In the genomic region with DNA sequence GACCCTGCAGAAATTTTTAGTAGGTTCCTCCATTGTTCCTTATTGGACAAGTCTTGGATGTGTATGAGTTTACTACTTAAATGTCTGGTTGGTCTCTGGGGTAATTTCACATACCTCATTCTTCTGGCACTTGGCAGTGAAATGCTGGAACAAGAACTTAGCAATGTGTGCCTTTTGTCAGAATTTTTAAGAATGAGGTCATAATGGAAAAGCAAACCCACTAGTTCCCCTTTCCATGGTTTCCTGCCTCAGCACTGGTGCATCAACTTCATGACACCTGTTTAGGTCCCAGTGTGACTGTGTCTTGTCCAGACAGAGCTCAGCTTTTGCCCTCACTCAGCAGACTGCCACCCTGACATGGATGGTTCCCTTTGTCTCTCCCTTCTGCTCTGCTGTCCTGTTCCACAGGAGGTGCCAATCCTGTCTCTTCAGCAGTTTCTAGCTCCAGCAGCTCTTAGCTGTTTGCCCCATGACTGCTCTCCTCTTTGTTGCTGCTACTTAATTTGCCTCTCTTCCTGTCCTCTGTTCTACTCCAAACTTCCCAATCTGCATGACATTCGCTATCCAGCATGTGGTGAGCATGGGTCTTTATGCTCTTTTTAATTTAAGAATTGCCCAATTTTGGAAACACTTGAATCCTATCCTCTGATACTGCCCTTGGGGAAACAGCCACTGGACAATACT, we compare ENCODE assay signal across 1 cellular context.
TF ChIP-seq lines count a peak whose summit lies in the region.

No MANE protein-coding gene starts in this region.

TF ChIP-seq in H1, 55 proteins besides CTCF, POLR2A, EP300 and RAD21 (continued from another document):
- TF ChIP-seq, protein P1, sequence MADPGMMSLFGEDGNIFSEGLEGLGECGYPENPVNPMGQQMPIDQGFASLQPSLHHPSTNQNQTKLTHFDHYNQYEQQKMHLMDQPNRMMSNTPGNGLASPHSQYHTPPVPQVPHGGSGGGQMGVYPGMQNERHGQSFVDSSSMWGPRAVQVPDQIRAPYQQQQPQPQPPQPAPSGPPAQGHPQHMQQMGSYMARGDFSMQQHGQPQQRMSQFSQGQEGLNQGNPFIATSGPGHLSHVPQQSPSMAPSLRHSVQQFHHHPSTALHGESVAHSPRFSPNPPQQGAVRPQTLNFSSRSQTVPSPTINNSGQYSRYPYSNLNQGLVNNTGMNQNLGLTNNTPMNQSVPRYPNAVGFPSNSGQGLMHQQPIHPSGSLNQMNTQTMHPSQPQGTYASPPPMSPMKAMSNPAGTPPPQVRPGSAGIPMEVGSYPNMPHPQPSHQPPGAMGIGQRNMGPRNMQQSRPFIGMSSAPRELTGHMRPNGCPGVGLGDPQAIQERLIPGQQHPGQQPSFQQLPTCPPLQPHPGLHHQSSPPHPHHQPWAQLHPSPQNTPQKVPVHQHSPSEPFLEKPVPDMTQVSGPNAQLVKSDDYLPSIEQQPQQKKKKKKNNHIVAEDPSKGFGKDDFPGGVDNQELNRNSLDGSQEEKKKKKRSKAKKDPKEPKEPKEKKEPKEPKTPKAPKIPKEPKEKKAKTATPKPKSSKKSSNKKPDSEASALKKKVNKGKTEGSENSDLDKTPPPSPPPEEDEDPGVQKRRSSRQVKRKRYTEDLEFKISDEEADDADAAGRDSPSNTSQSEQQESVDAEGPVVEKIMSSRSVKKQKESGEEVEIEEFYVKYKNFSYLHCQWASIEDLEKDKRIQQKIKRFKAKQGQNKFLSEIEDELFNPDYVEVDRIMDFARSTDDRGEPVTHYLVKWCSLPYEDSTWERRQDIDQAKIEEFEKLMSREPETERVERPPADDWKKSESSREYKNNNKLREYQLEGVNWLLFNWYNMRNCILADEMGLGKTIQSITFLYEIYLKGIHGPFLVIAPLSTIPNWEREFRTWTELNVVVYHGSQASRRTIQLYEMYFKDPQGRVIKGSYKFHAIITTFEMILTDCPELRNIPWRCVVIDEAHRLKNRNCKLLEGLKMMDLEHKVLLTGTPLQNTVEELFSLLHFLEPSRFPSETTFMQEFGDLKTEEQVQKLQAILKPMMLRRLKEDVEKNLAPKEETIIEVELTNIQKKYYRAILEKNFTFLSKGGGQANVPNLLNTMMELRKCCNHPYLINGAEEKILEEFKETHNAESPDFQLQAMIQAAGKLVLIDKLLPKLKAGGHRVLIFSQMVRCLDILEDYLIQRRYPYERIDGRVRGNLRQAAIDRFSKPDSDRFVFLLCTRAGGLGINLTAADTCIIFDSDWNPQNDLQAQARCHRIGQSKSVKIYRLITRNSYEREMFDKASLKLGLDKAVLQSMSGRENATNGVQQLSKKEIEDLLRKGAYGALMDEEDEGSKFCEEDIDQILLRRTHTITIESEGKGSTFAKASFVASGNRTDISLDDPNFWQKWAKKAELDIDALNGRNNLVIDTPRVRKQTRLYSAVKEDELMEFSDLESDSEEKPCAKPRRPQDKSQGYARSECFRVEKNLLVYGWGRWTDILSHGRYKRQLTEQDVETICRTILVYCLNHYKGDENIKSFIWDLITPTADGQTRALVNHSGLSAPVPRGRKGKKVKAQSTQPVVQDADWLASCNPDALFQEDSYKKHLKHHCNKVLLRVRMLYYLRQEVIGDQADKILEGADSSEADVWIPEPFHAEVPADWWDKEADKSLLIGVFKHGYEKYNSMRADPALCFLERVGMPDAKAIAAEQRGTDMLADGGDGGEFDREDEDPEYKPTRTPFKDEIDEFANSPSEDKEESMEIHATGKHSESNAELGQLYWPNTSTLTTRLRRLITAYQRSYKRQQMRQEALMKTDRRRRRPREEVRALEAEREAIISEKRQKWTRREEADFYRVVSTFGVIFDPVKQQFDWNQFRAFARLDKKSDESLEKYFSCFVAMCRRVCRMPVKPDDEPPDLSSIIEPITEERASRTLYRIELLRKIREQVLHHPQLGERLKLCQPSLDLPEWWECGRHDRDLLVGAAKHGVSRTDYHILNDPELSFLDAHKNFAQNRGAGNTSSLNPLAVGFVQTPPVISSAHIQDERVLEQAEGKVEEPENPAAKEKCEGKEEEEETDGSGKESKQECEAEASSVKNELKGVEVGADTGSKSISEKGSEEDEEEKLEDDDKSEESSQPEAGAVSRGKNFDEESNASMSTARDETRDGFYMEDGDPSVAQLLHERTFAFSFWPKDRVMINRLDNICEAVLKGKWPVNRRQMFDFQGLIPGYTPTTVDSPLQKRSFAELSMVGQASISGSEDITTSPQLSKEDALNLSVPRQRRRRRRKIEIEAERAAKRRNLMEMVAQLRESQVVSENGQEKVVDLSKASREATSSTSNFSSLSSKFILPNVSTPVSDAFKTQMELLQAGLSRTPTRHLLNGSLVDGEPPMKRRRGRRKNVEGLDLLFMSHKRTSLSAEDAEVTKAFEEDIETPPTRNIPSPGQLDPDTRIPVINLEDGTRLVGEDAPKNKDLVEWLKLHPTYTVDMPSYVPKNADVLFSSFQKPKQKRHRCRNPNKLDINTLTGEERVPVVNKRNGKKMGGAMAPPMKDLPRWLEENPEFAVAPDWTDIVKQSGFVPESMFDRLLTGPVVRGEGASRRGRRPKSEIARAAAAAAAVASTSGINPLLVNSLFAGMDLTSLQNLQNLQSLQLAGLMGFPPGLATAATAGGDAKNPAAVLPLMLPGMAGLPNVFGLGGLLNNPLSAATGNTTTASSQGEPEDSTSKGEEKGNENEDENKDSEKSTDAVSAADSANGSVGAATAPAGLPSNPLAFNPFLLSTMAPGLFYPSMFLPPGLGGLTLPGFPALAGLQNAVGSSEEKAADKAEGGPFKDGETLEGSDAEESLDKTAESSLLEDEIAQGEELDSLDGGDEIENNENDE (IDR thresholded peaks at IDR 0.05; ENCODE audit: insufficient replicate concordance, low read length), result no peak
